2 cellular contexts compared by ENCODE assay signal in the genomic region with DNA sequence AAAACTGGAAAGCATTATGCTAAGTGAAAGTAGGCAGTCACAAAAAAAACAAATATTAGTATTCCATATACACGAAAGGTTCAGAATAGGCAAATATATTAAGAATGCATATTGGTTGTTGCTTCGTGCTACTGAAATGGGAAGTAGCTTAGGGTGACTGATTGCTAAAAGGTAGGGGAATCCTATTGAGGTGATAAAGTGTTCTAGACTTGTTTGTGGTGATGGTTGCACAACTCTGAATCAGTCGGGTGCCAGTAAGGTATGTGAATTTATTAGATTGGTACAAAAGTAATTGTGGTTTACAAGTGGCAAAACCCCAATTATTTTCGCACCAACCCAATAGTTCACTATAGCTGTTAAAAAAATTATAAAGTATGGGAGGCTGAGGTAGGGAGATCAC.
TF ChIP-seq lines count a peak whose summit lies in the region.

No MANE protein-coding gene starts in this region.

TF ChIP-seq in liver, 16 proteins besides CTCF, POLR2A, EP300 and RAD21 (continued from another document):
- TF ChIP-seq, protein P1, sequence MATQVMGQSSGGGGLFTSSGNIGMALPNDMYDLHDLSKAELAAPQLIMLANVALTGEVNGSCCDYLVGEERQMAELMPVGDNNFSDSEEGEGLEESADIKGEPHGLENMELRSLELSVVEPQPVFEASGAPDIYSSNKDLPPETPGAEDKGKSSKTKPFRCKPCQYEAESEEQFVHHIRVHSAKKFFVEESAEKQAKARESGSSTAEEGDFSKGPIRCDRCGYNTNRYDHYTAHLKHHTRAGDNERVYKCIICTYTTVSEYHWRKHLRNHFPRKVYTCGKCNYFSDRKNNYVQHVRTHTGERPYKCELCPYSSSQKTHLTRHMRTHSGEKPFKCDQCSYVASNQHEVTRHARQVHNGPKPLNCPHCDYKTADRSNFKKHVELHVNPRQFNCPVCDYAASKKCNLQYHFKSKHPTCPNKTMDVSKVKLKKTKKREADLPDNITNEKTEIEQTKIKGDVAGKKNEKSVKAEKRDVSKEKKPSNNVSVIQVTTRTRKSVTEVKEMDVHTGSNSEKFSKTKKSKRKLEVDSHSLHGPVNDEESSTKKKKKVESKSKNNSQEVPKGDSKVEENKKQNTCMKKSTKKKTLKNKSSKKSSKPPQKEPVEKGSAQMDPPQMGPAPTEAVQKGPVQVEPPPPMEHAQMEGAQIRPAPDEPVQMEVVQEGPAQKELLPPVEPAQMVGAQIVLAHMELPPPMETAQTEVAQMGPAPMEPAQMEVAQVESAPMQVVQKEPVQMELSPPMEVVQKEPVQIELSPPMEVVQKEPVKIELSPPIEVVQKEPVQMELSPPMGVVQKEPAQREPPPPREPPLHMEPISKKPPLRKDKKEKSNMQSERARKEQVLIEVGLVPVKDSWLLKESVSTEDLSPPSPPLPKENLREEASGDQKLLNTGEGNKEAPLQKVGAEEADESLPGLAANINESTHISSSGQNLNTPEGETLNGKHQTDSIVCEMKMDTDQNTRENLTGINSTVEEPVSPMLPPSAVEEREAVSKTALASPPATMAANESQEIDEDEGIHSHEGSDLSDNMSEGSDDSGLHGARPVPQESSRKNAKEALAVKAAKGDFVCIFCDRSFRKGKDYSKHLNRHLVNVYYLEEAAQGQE (IDR thresholded peaks at IDR 0.05), result no peak
- no peak for TF ChIP-seq GABPA (IDR thresholded peaks at IDR 0.05 in 1 of 2, conservative IDR thresholded peaks at IDR 0.05 in 1 of 2)
- TF ChIP-seq, protein P2, sequence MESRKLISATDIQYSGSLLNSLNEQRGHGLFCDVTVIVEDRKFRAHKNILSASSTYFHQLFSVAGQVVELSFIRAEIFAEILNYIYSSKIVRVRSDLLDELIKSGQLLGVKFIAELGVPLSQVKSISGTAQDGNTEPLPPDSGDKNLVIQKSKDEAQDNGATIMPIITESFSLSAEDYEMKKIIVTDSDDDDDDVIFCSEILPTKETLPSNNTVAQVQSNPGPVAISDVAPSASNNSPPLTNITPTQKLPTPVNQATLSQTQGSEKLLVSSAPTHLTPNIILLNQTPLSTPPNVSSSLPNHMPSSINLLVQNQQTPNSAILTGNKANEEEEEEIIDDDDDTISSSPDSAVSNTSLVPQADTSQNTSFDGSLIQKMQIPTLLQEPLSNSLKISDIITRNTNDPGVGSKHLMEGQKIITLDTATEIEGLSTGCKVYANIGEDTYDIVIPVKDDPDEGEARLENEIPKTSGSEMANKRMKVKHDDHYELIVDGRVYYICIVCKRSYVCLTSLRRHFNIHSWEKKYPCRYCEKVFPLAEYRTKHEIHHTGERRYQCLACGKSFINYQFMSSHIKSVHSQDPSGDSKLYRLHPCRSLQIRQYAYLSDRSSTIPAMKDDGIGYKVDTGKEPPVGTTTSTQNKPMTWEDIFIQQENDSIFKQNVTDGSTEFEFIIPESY (IDR thresholded peaks at IDR 0.05), result no peak
- TF ChIP-seq, protein P3, sequence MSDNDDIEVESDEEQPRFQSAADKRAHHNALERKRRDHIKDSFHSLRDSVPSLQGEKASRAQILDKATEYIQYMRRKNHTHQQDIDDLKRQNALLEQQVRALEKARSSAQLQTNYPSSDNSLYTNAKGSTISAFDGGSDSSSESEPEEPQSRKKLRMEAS (IDR thresholded peaks at IDR 0.05), result no peak
- TF ChIP-seq, protein P4, sequence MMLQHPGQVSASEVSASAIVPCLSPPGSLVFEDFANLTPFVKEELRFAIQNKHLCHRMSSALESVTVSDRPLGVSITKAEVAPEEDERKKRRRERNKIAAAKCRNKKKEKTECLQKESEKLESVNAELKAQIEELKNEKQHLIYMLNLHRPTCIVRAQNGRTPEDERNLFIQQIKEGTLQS (IDR thresholded peaks at IDR 0.05), result no peak

TF ChIP-seq in GM23338, 12 proteins besides CTCF, POLR2A, EP300 and RAD21 (continued from another document):
- TF ChIP-seq, protein P1 (IDR thresholded peaks at IDR 0.05; ENCODE audit: unreplicated experiment), result no peak
- TF ChIP-seq EZH2 (IDR thresholded peaks at IDR 0.05; ENCODE audit: low read depth, unreplicated experiment) (no peak), ZNF114 (CRISPR knock-in tag; IDR thresholded peaks at IDR 0.05) (no peak)
- TF ChIP-seq, protein P5, sequence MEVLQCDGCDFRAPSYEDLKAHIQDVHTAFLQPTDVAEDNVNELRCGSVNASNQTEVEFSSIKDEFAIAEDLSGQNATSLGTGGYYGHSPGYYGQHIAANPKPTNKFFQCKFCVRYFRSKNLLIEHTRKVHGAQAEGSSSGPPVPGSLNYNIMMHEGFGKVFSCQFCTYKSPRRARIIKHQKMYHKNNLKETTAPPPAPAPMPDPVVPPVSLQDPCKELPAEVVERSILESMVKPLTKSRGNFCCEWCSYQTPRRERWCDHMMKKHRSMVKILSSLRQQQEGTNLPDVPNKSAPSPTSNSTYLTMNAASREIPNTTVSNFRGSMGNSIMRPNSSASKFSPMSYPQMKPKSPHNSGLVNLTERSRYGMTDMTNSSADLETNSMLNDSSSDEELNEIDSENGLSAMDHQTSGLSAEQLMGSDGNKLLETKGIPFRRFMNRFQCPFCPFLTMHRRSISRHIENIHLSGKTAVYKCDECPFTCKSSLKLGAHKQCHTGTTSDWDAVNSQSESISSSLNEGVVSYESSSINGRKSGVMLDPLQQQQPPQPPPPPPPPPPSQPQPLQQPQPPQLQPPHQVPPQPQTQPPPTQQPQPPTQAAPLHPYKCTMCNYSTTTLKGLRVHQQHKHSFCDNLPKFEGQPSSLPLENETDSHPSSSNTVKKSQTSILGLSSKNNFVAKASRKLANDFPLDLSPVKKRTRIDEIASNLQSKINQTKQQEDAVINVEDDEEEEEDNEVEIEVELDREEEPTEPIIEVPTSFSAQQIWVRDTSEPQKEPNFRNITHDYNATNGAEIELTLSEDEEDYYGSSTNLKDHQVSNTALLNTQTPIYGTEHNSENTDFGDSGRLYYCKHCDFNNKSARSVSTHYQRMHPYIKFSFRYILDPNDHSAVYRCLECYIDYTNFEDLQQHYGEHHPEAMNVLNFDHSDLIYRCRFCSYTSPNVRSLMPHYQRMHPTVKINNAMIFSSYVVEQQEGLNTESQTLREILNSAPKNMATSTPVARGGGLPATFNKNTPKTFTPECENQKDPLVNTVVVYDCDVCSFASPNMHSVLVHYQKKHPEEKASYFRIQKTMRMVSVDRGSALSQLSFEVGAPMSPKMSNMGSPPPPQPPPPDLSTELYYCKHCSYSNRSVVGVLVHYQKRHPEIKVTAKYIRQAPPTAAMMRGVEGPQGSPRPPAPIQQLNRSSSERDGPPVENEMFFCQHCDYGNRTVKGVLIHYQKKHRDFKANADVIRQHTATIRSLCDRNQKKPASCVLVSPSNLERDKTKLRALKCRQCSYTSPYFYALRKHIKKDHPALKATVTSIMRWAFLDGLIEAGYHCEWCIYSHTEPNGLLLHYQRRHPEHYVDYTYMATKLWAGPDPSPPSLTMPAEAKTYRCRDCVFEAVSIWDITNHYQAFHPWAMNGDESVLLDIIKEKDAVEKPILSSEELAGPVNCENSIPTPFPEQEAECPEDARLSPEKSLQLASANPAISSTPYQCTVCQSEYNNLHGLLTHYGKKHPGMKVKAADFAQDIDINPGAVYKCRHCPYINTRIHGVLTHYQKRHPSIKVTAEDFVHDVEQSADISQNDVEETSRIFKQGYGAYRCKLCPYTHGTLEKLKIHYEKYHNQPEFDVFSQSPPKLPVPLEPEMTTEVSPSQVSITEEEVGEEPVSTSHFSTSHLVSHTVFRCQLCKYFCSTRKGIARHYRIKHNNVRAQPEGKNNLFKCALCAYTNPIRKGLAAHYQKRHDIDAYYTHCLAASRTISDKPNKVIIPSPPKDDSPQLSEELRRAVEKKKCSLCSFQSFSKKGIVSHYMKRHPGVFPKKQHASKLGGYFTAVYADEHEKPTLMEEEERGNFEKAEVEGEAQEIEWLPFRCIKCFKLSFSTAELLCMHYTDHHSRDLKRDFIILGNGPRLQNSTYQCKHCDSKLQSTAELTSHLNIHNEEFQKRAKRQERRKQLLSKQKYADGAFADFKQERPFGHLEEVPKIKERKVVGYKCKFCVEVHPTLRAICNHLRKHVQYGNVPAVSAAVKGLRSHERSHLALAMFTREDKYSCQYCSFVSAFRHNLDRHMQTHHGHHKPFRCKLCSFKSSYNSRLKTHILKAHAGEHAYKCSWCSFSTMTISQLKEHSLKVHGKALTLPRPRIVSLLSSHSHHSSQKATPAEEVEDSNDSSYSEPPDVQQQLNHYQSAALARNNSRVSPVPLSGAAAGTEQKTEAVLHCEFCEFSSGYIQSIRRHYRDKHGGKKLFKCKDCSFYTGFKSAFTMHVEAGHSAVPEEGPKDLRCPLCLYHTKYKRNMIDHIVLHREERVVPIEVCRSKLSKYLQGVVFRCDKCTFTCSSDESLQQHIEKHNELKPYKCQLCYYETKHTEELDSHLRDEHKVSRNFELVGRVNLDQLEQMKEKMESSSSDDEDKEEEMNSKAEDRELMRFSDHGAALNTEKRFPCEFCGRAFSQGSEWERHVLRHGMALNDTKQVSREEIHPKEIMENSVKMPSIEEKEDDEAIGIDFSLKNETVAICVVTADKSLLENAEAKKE (CRISPR knock-in tag; IDR thresholded peaks at IDR 0.05), result no peak
- TF ChIP-seq, protein P6, sequence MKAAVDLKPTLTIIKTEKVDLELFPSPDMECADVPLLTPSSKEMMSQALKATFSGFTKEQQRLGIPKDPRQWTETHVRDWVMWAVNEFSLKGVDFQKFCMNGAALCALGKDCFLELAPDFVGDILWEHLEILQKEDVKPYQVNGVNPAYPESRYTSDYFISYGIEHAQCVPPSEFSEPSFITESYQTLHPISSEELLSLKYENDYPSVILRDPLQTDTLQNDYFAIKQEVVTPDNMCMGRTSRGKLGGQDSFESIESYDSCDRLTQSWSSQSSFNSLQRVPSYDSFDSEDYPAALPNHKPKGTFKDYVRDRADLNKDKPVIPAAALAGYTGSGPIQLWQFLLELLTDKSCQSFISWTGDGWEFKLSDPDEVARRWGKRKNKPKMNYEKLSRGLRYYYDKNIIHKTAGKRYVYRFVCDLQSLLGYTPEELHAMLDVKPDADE (IDR thresholded peaks at IDR 0.05), result no peak
